Comparison of ENCODE assay signal across 11 cellular contexts in genomic region chr14:68589447-68590232, GRCh38.
DNase-seq lines count a peak whose midpoint lies in the region; ATAC-seq, FAIRE-seq and TF ChIP-seq lines count a peak whose summit lies in the region.
"Had no signal": no experiment of that assay in that cellular context is flagged by ENCODE, and none has a peak within 500 bp of the region (broad histone marks: within the 10 kb centered on the region; RNA-seq: fewer than 3 reads in every experiment).

No MANE protein-coding gene starts in this region.

- no peak overlapping the region for H3K9ac ChIP-seq in kidney (ENCODE audit: low read length in 2 of 2)

- H3K36me3 ChIP-seq in Caco-2 (ENCODE audit: control insufficient read depth, insufficient read depth, low read length) (no peaks in the 10 kb centered on the region), kidney (ENCODE audit: control insufficient read depth in 1 of 2, insufficient read depth in 2 of 2, low read length in 2 of 2) (no peaks in the 10 kb centered on the region), small intestine (ENCODE audit: control insufficient read depth in 2 of 2, insufficient read depth in 2 of 2, low read length in 2 of 2) (no peaks in the 10 kb centered on the region)

- H3K9me3 ChIP-seq in Caco-2 = no peaks in the 10 kb centered on the region
- no peaks in the 10 kb centered on the region for H3K9me3 ChIP-seq in kidney (ENCODE audit: control insufficient read depth in 1 of 2, low read length in 2 of 2)
- H3K9me3 ChIP-seq in small intestine (ENCODE audit: control insufficient read depth, low read depth) = no peaks in the 10 kb centered on the region

- H3K27ac Mint-ChIP-seq in Caco-2 (ENCODE audit: unreplicated experiment) = peak overlapping the region; percentile 25
- H3K27ac Mint-ChIP-seq in activated naive CD4-positive, alpha-beta T cell treated with anti-CD3 and anti-CD28 coated beads, Interleukin-2, amount 10 ng/mL, durations not matched to agents 7 days and 5 days = no peak overlapping the region

- TF ChIP-seq CTCF in Caco-2 (IDR thresholded peaks at IDR 0.05; ENCODE audit: insufficient read depth in 1 of 2, low read depth in 1 of 2, low read length in 1 of 2, severe bottlenecking in 1 of 2, unreplicated experiment in 1 of 2) (no peak), kidney (IDR thresholded peaks at IDR 0.05; ENCODE audit: borderline replicate concordance, extremely low read depth, insufficient read depth) (no peak)

- no peaks in the 10 kb centered on the region for H3K27me3 ChIP-seq in Caco-2 (replicated peaks; ENCODE audit: control insufficient read depth, insufficient read depth, low read length)
- no peaks in the 10 kb centered on the region for H3K27me3 ChIP-seq in small intestine (ENCODE audit: control insufficient read depth in 2 of 2, insufficient read depth in 2 of 2, low read length in 2 of 2)
- H3K27me3 ChIP-seq: foreskin keratinocyte had no signal

- peaks cover 45% of the 10 kb centered on the region for H3K4me1 ChIP-seq in Caco-2
- peaks cover 2 to 4% of the 10 kb centered on the region in 2 donors for H3K4me1 ChIP-seq in kidney (ENCODE audit: control insufficient read depth in 1 of 2, insufficient read depth in 1 of 2, low read depth in 1 of 2, low read length in 2 of 2)
- peaks cover 0 to 5% of the 10 kb centered on the region in 2 donors for H3K4me1 ChIP-seq in small intestine (ENCODE audit: control insufficient read depth in 2 of 2, insufficient read depth in 1 of 2, low read depth in 1 of 2, low read length in 1 of 2)

- no peak for FAIRE-seq in kidney (lab: Jason Lieb, UNC)
- no peak for FAIRE-seq in small intestine (lab: Jason Lieb, UNC)

- no peak for ATAC-seq in GM21515 (IDR thresholded peaks at IDR 0.05; ENCODE audit: unreplicated experiment)
- no peak for ATAC-seq in GM18519 (IDR thresholded peaks at IDR 0.05; ENCODE audit: low FRiP score, unreplicated experiment)
- ATAC-seq: foreskin keratinocyte had no signal

- POLR2A ChIA-PET in Caco-2 (lab: Charles Lee) = no interaction called here

- no peak overlapping the region for H3K4me3 Mint-ChIP-seq in Caco-2 (ENCODE audit: unreplicated experiment)
- no peak overlapping the region for H3K4me3 Mint-ChIP-seq in activated naive CD4-positive, alpha-beta T cell treated with anti-CD3 and anti-CD28 coated beads, Interleukin-2, amount 10 ng/mL, durations not matched to agents 7 days and 5 days

- no peaks in the 10 kb centered on the region for H3K27me3 Mint-ChIP-seq in Caco-2 (ENCODE audit: insufficient read depth, unreplicated experiment)
- no peaks in the 10 kb centered on the region for H3K27me3 Mint-ChIP-seq in activated naive CD4-positive, alpha-beta T cell treated with anti-CD3 and anti-CD28 coated beads, Interleukin-2, amount 10 ng/mL, durations not matched to agents 7 days and 5 days

- intact Hi-C loops in Caco-2 (cut with micrococcal nuclease; ENCODE audit: unreplicated experiment) = no loop called here
- intact Hi-C loops in kidney (cut with DNase I) = no loop called here

- no TSS peak for BruUV-seq in Caco-2 (replicated peaks; lab: Mats Ljungman, UMichigan)

- CTCF ChIA-PET in Caco-2 (lab: Charles Lee) = no interaction called here
- CTCF ChIA-PET in activated naive CD4-positive, alpha-beta T cell treated with anti-CD3 and anti-CD28 coated beads, Interleukin-2, amount 10 ng/mL, durations not matched to agents 7 days and 5 days (lab: Charles Lee) = interaction anchor here (0.6 to 1.0 kb wide), 2 partner anchors 9 to 24 kb away, joined by 3 to 5 read pairs; no protein-coding TSS in a partner anchor

- H3K27ac ChIP-seq in kidney (ENCODE audit: low read depth in 2 of 2, low read length in 2 of 2) (peak overlapping the region; percentile 54), skin epidermis (peak overlapping the region in 20 of 21 experiments; percentile 28 to 87 (median 73)), small intestine (ENCODE audit: low read depth in 1 of 2, low read length in 1 of 2) (peak overlapping the region in 1 of 2 donors; percentile 22)
- H3K27ac ChIP-seq: foreskin keratinocyte had no signal

- H3K9me3 Mint-ChIP-seq in Caco-2 (ENCODE audit: unreplicated experiment) = no peaks in the 10 kb centered on the region
- H3K9me3 Mint-ChIP-seq in activated naive CD4-positive, alpha-beta T cell treated with anti-CD3 and anti-CD28 coated beads, Interleukin-2, amount 10 ng/mL, durations not matched to agents 7 days and 5 days = no peaks in the 10 kb centered on the region

- H3K4me3 ChIP-seq in Caco-2 (ENCODE audit: low read depth, low read length) (no peak overlapping the region), kidney (ENCODE audit: low read length in 2 of 2) (no peak overlapping the region), skin epidermis (no peak overlapping the region), small intestine (ENCODE audit: low read depth in 1 of 2, low read length in 2 of 2) (no peak overlapping the region)

- H3K36me3 Mint-ChIP-seq in Caco-2 (ENCODE audit: insufficient read depth, unreplicated experiment) = peaks cover 4% of the 10 kb centered on the region
- no peaks in the 10 kb centered on the region for H3K36me3 Mint-ChIP-seq in activated naive CD4-positive, alpha-beta T cell treated with anti-CD3 and anti-CD28 coated beads, Interleukin-2, amount 10 ng/mL, durations not matched to agents 7 days and 5 days

- peaks cover 66% of the 10 kb centered on the region for H3K4me1 Mint-ChIP-seq in Caco-2 (ENCODE audit: low read depth, unreplicated experiment)
- H3K4me1 Mint-ChIP-seq in activated naive CD4-positive, alpha-beta T cell treated with anti-CD3 and anti-CD28 coated beads, Interleukin-2, amount 10 ng/mL, durations not matched to agents 7 days and 5 days = peaks cover 14% of the 10 kb centered on the region

- DNase-seq in Caco-2 = no peak
- peak; percentile 90 for DNase-seq in brain pericyte (ENCODE audit: low read depth, low spot score)
- peak; percentile 86 for DNase-seq in kidney
- no peak for DNase-seq in small intestine
- DNase-seq in activated naive CD4-positive, alpha-beta T cell treated with anti-CD3 and anti-CD28 coated beads, Interleukin-2, amount 10 ng/mL, durations not matched to agents 7 days and 5 days = no peak
- DNase-seq: activated gamma-delta T cell, foreskin keratinocyte, KG1 had no signal

- WGBS in small intestine, 3 donors = 58 to 80% (median 75%) methylated on average over 7 of the region's 7 CpGs

Comparison
In these comparisons a context has a peak if more than half of its experiments do, and no peak if none do; other contexts are left out.
1. DNase-seq: peak in brain pericyte (single experiment) and kidney (single experiment); none in Caco-2 (0 of 2), small intestine (single experiment) and activated naive CD4-positive, alpha-beta T cell treated with anti-CD3 and anti-CD28 coated beads, Interleukin-2, amount 10 ng/mL, durations not matched to agents 7 days and 5 days (single experiment).